22 cellular contexts compared by ENCODE assay signal in the genomic region with DNA sequence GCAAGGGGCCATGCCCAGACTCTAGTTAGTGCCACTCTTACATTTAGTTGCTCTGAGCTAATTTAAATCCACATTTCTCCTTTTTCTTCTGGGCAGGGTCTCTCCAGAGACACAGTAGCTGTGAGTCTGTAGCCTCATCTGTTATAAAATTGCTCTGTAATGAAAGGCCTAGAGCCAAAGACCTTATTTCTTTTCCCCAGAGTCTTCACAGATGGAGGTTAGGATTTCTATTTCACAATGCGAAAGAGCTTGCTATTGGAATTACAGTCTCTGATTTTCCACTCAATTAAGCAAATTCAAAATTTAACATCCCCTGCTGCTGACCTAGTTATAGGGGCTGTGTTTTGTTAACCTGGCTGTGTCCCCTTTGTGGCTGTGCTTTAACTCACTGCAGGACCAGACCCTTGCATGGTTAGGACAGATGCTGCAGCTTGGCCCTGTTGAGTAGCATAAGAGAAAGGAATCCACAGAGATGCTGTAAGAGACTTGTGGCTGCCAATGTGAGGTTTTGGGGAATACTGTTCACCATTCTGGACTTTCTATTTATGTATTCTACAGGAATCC.
DNase-seq lines count a peak whose midpoint lies in the region; ATAC-seq and TF ChIP-seq lines count a peak whose summit lies in the region.
"Had no signal": no experiment of that assay in that cellular context is flagged by ENCODE, and none has a peak within 500 bp of the region (broad histone marks: within the 10 kb centered on the region; RNA-seq: fewer than 3 reads in every experiment).

No MANE protein-coding gene starts in this region.

- CTCF ChIA-PET in activated CD4-positive, alpha-beta T cell treated with anti-CD3 and anti-CD28 coated beads for 36 hours (lab: Charles Lee), result no interaction called here

- DNase-seq in left ventricle myocardium superior, result no peak
- DNase-seq in left ventricle myocardium inferior, result no peak
- DNase-seq in NCI-H2227 treated with DMSO at 0.1 percent for 48 hours (lab: John Stamatoyannopoulos, UW), result peak; percentile 37
- DNase-seq in cerebellar cortex (ENCODE audit: low spot score), result peak; percentile 76
- no peak for DNase-seq in ureter (ENCODE audit: low spot score)
- DNase-seq in activated CD4-positive, alpha-beta T cell treated with anti-CD3 and anti-CD28 coated beads for 36 hours, result no peak
- DNase-seq: CD8-positive, alpha-beta memory T cell; DND-41; GDM1; KBM-7; MV-4-11; NCI-H187; NCI-H524 treated with DMSO at 0.1 percent for 48 hours; NK-92 treated with Interleukin-12 subunit alpha and Interleukin-12 subunit beta, amount 100 ng/mL, for 24 hours; OCI-M1; RPMI8226; SJCRH30 had no signal

- no peak overlapping the region for H3K27ac ChIP-seq in left ventricle myocardium inferior (replicated peaks)
- H3K27ac ChIP-seq: A549; BLaER1 treated with 17β-estradiol and CSF1 and Interleukin-3, amounts not matched to agents 10 nM and 100 nM; SJCRH30 had no signal

- H3K36me3 ChIP-seq in left ventricle myocardium inferior, result no peaks in the 10 kb centered on the region
- H3K36me3 ChIP-seq: BLaER1 treated with 17β-estradiol and CSF1 and Interleukin-3, amounts not matched to agents 10 nM and 100 nM; SJCRH30 had no signal

- POLR2A ChIA-PET in activated CD4-positive, alpha-beta T cell treated with anti-CD3 and anti-CD28 coated beads for 36 hours (lab: Charles Lee), result no interaction called here

- H3K4me3 Mint-ChIP-seq in activated CD4-positive, alpha-beta T cell treated with anti-CD3 and anti-CD28 coated beads for 36 hours, result no peak overlapping the region
- H3K4me3 Mint-ChIP-seq: CD8-positive, alpha-beta memory T cell had no signal

- TF ChIP-seq CTCF in left ventricle myocardium inferior (IDR thresholded peaks at IDR 0.05; ENCODE audit: borderline replicate concordance), result no peak

- peaks cover 4% of the 10 kb centered on the region for H3K9me3 Mint-ChIP-seq in activated CD4-positive, alpha-beta T cell treated with anti-CD3 and anti-CD28 coated beads for 36 hours (ENCODE audit: low read depth)

- H3K27me3 Mint-ChIP-seq in activated CD4-positive, alpha-beta T cell treated with anti-CD3 and anti-CD28 coated beads for 36 hours, result peaks cover 2% of the 10 kb centered on the region

- ATAC-seq in left ventricle myocardium superior (peak; percentile 67), esophagus mucosa (no peak), GM19467 (IDR thresholded peaks at IDR 0.05; ENCODE audit: unreplicated experiment) (no peak)
- no peak for ATAC-seq in activated CD4-positive, alpha-beta T cell treated with anti-CD3 and anti-CD28 coated beads for 36 hours
- ATAC-seq: A549, GM12878 had no signal

- H3K4me1 ChIP-seq in left ventricle myocardium inferior, result no peaks in the 10 kb centered on the region
- H3K4me1 ChIP-seq: A549; BLaER1 treated with 17β-estradiol and CSF1 and Interleukin-3, amounts not matched to agents 10 nM and 100 nM; SJCRH30 had no signal

- H3K27ac Mint-ChIP-seq in activated CD4-positive, alpha-beta T cell treated with anti-CD3 and anti-CD28 coated beads for 36 hours, result no peak overlapping the region
- H3K27ac Mint-ChIP-seq: CD8-positive, alpha-beta memory T cell had no signal

- H3K4me3 ChIP-seq in left ventricle myocardium inferior, result no peak overlapping the region
- H3K4me3 ChIP-seq: A549; BLaER1 treated with 17β-estradiol and CSF1 and Interleukin-3, amounts not matched to agents 10 nM and 100 nM; GM12878; SJCRH30 had no signal

- H3K36me3 Mint-ChIP-seq in activated CD4-positive, alpha-beta T cell treated with anti-CD3 and anti-CD28 coated beads for 36 hours (ENCODE audit: low read depth), result no peaks in the 10 kb centered on the region
- H3K36me3 Mint-ChIP-seq: CD8-positive, alpha-beta memory T cell had no signal

- no peaks in the 10 kb centered on the region for H3K4me1 Mint-ChIP-seq in activated CD4-positive, alpha-beta T cell treated with anti-CD3 and anti-CD28 coated beads for 36 hours
- H3K4me1 Mint-ChIP-seq: CD8-positive, alpha-beta memory T cell had no signal

- intact Hi-C loops in left ventricle myocardium superior (cut with micrococcal nuclease), result no loop called here
- intact Hi-C loops in left ventricle myocardium inferior (cut with micrococcal nuclease), result no loop called here
- intact Hi-C loops in activated CD4-positive, alpha-beta T cell treated with anti-CD3 and anti-CD28 coated beads for 36 hours (cut with DNase I, micrococcal nuclease), result no loop called here

- H3K9me3 ChIP-seq in left ventricle myocardium inferior (replicated peaks), result peaks cover 4% of the 10 kb centered on the region
- H3K9me3 ChIP-seq: A549; BLaER1 treated with 17β-estradiol and CSF1 and Interleukin-3, amounts not matched to agents 10 nM and 100 nM; SJCRH30 had no signal

- H3K27me3 ChIP-seq in left ventricle myocardium inferior (ENCODE audit: low read depth), result no peaks in the 10 kb centered on the region
- H3K27me3 ChIP-seq: BLaER1 treated with 17β-estradiol and CSF1 and Interleukin-3, amounts not matched to agents 10 nM and 100 nM; SJCRH30 had no signal

Comparison
In these comparisons a context has a peak if more than half of its experiments do, and no peak if none do; other contexts are left out.
1. DNase-seq: peak in NCI-H2227 treated with DMSO at 0.1 percent for 48 hours (single experiment) and cerebellar cortex (single experiment); none in left ventricle myocardium superior (single experiment), left ventricle myocardium inferior (single experiment), ureter (single experiment) and activated CD4-positive, alpha-beta T cell treated with anti-CD3 and anti-CD28 coated beads for 36 hours (single experiment).